ENCODE assay signal across 9 cellular contexts in the genomic region with DNA sequence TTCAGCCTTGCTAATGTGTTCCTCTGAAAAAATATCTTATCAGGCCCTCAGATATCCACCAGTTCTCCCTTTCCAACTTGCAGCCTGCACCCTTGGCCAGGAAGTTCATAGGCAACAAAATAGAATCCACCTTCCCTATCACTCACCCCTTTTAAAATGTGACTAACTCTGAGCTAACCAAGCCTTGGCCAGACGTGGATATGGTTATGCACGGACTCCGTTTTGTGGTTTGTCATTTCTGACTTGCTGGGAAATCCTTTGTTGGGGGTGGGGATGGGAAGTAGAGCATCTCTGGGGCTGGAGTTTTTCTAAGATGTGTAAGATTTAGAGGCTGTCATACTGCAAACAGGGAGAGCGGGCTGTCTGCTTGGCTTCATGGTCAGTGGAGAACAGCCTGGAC.
DNase-seq lines count a peak whose midpoint lies in the region; ATAC-seq and TF ChIP-seq lines count a peak whose summit lies in the region.
"Had no signal": no experiment of that assay in that cellular context is flagged by ENCODE, and none has a peak within 500 bp of the region (broad histone marks: within the 10 kb centered on the region; RNA-seq: fewer than 3 reads in every experiment).

No MANE protein-coding gene starts in this region.

- no peaks in the 10 kb centered on the region for H3K9me3 ChIP-seq in mucosa of descending colon
- H3K9me3 ChIP-seq: prostate gland had no signal

- H3K4me1 ChIP-seq in mucosa of descending colon (ENCODE audit: low read depth), result peaks cover 12% of the 10 kb centered on the region

- intact Hi-C loops in MCF 10A (cut with micrococcal nuclease), result loop anchor here (2.0 to 5.0 kb wide), 3 partner anchors 19 to 61 kb away; partner anchors contain the start of gene SMAD3
- intact Hi-C loops in mucosa of descending colon (cut with DNase I, micrococcal nuclease), result no loop called here

- peaks cover 14% of the 10 kb centered on the region for H3K36me3 Mint-ChIP-seq in MCF 10A (ENCODE audit: insufficient read depth, unreplicated experiment)

- TF ChIP-seq CTCF in MCF 10A (IDR thresholded peaks at IDR 0.05; ENCODE audit: unreplicated experiment) (no peak), mucosa of descending colon (IDR thresholded peaks at IDR 0.05) (no peak)

- CTCF ChIA-PET in MCF 10A (lab: Yijun Ruan, JAX), result interaction anchor here (0.9 to 1.4 kb wide), 2 partner anchors 14 to 19 kb away, joined by 3 read pairs; no protein-coding TSS in a partner anchor

- no peaks in the 10 kb centered on the region for H3K27me3 Mint-ChIP-seq in MCF 10A (ENCODE audit: insufficient read depth, unreplicated experiment)

- no TSS peak for BruUV-seq in MCF 10A (replicated peaks; lab: Mats Ljungman, UMichigan)

- H3K4me1 Mint-ChIP-seq in MCF 10A (ENCODE audit: insufficient read depth, unreplicated experiment), result peaks cover 46% of the 10 kb centered on the region

- peak overlapping the region; percentile 81 for H3K27ac Mint-ChIP-seq in MCF 10A (ENCODE audit: low read depth, unreplicated experiment)

- no peaks in the 10 kb centered on the region for H3K36me3 ChIP-seq in mucosa of descending colon (ENCODE audit: low read depth)
- H3K36me3 ChIP-seq: prostate gland had no signal

- POLR2A ChIA-PET in MCF 10A (lab: Yijun Ruan, JAX), result interaction anchor here (0.7 to 4.5 kb wide), 8 partner anchors 9 to 127 kb away, joined by 3 to 20 read pairs (median 4); partner anchors contain the start of genes AAGAB, IQCH and SMAD3

- peak overlapping the region; percentile 57 for H3K4me3 Mint-ChIP-seq in MCF 10A (ENCODE audit: unreplicated experiment)

- peak; percentile 17 for ATAC-seq in mucosa of descending colon
- no peak for ATAC-seq in HG03342 (IDR thresholded peaks at IDR 0.05; ENCODE audit: unreplicated experiment)
- ATAC-seq in HG03097 (IDR thresholded peaks at IDR 0.05; ENCODE audit: low FRiP score, unreplicated experiment), result no peak
- ATAC-seq in GM18502 (IDR thresholded peaks at IDR 0.05; ENCODE audit: poor library complexity, unreplicated experiment), result no peak

- H3K4me3 ChIP-seq in mucosa of descending colon, result no peak overlapping the region
- H3K4me3 ChIP-seq: prostate gland had no signal

- H3K9me3 Mint-ChIP-seq in MCF 10A (ENCODE audit: unreplicated experiment), result no peaks in the 10 kb centered on the region

- DNase-seq in AG08396 (ENCODE audit: low spot score) (peak; percentile 76), HT-29 (ENCODE audit: low spot score) (peak; percentile 39), MCF 10A (ENCODE audit: unreplicated experiment) (peak; percentile 92), mucosa of descending colon (no peak), C1 segment of cervical spinal cord (lab: John Stamatoyannopoulos, UW) (no peak)

Comparison
In these comparisons a context has a peak if more than half of its experiments do, and no peak if none do; other contexts are left out.
1. DNase-seq: peak in AG08396 (single experiment), HT-29 (single experiment) and MCF 10A (single experiment); none in mucosa of descending colon (0 of 3) and C1 segment of cervical spinal cord (0 of 14).